Comparison of ENCODE assay signal across 1 cellular context in the genomic region with DNA sequence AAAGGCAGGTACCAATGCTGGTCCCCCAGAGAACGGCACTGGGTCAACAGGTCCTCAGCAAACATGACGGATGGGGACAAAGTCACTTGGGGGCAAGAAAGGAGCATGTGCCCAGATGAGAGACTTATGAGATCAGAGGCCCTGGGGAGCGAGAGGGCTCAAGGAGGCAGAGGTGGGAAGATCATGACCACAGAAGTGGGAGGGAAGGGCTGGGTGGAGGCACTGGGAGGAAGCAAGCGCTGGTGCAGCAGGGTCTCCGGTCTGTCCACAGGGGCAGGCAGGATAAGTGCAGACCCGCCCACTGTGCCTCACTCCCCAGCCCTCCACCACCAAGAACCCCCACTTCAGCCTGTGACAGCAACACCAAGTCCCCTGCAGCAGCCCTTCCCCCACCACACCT.
TF ChIP-seq lines count a peak whose summit lies in the region.

No MANE protein-coding gene starts in this region.

TF ChIP-seq in GM23338, 12 proteins besides CTCF, POLR2A, EP300 and RAD21 (continued from another document):
- TF ChIP-seq, protein P1, sequence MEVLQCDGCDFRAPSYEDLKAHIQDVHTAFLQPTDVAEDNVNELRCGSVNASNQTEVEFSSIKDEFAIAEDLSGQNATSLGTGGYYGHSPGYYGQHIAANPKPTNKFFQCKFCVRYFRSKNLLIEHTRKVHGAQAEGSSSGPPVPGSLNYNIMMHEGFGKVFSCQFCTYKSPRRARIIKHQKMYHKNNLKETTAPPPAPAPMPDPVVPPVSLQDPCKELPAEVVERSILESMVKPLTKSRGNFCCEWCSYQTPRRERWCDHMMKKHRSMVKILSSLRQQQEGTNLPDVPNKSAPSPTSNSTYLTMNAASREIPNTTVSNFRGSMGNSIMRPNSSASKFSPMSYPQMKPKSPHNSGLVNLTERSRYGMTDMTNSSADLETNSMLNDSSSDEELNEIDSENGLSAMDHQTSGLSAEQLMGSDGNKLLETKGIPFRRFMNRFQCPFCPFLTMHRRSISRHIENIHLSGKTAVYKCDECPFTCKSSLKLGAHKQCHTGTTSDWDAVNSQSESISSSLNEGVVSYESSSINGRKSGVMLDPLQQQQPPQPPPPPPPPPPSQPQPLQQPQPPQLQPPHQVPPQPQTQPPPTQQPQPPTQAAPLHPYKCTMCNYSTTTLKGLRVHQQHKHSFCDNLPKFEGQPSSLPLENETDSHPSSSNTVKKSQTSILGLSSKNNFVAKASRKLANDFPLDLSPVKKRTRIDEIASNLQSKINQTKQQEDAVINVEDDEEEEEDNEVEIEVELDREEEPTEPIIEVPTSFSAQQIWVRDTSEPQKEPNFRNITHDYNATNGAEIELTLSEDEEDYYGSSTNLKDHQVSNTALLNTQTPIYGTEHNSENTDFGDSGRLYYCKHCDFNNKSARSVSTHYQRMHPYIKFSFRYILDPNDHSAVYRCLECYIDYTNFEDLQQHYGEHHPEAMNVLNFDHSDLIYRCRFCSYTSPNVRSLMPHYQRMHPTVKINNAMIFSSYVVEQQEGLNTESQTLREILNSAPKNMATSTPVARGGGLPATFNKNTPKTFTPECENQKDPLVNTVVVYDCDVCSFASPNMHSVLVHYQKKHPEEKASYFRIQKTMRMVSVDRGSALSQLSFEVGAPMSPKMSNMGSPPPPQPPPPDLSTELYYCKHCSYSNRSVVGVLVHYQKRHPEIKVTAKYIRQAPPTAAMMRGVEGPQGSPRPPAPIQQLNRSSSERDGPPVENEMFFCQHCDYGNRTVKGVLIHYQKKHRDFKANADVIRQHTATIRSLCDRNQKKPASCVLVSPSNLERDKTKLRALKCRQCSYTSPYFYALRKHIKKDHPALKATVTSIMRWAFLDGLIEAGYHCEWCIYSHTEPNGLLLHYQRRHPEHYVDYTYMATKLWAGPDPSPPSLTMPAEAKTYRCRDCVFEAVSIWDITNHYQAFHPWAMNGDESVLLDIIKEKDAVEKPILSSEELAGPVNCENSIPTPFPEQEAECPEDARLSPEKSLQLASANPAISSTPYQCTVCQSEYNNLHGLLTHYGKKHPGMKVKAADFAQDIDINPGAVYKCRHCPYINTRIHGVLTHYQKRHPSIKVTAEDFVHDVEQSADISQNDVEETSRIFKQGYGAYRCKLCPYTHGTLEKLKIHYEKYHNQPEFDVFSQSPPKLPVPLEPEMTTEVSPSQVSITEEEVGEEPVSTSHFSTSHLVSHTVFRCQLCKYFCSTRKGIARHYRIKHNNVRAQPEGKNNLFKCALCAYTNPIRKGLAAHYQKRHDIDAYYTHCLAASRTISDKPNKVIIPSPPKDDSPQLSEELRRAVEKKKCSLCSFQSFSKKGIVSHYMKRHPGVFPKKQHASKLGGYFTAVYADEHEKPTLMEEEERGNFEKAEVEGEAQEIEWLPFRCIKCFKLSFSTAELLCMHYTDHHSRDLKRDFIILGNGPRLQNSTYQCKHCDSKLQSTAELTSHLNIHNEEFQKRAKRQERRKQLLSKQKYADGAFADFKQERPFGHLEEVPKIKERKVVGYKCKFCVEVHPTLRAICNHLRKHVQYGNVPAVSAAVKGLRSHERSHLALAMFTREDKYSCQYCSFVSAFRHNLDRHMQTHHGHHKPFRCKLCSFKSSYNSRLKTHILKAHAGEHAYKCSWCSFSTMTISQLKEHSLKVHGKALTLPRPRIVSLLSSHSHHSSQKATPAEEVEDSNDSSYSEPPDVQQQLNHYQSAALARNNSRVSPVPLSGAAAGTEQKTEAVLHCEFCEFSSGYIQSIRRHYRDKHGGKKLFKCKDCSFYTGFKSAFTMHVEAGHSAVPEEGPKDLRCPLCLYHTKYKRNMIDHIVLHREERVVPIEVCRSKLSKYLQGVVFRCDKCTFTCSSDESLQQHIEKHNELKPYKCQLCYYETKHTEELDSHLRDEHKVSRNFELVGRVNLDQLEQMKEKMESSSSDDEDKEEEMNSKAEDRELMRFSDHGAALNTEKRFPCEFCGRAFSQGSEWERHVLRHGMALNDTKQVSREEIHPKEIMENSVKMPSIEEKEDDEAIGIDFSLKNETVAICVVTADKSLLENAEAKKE (CRISPR knock-in tag; IDR thresholded peaks at IDR 0.05), result no peak
- TF ChIP-seq STAT1 (IDR thresholded peaks at IDR 0.05; ENCODE audit: unreplicated experiment), result no peak
- TF ChIP-seq JUNB (IDR thresholded peaks at IDR 0.05; ENCODE audit: unreplicated experiment), result no peak
- TF ChIP-seq, protein P2, sequence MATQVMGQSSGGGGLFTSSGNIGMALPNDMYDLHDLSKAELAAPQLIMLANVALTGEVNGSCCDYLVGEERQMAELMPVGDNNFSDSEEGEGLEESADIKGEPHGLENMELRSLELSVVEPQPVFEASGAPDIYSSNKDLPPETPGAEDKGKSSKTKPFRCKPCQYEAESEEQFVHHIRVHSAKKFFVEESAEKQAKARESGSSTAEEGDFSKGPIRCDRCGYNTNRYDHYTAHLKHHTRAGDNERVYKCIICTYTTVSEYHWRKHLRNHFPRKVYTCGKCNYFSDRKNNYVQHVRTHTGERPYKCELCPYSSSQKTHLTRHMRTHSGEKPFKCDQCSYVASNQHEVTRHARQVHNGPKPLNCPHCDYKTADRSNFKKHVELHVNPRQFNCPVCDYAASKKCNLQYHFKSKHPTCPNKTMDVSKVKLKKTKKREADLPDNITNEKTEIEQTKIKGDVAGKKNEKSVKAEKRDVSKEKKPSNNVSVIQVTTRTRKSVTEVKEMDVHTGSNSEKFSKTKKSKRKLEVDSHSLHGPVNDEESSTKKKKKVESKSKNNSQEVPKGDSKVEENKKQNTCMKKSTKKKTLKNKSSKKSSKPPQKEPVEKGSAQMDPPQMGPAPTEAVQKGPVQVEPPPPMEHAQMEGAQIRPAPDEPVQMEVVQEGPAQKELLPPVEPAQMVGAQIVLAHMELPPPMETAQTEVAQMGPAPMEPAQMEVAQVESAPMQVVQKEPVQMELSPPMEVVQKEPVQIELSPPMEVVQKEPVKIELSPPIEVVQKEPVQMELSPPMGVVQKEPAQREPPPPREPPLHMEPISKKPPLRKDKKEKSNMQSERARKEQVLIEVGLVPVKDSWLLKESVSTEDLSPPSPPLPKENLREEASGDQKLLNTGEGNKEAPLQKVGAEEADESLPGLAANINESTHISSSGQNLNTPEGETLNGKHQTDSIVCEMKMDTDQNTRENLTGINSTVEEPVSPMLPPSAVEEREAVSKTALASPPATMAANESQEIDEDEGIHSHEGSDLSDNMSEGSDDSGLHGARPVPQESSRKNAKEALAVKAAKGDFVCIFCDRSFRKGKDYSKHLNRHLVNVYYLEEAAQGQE (IDR thresholded peaks at IDR 0.05; ENCODE audit: unreplicated experiment), result no peak
- no peak for TF ChIP-seq ZNF114 (CRISPR knock-in tag; IDR thresholded peaks at IDR 0.05)
- no peak for TF ChIP-seq ZNF331 (CRISPR knock-in tag; IDR thresholded peaks at IDR 0.05; ENCODE audit: low read depth)
- TF ChIP-seq, protein P3, sequence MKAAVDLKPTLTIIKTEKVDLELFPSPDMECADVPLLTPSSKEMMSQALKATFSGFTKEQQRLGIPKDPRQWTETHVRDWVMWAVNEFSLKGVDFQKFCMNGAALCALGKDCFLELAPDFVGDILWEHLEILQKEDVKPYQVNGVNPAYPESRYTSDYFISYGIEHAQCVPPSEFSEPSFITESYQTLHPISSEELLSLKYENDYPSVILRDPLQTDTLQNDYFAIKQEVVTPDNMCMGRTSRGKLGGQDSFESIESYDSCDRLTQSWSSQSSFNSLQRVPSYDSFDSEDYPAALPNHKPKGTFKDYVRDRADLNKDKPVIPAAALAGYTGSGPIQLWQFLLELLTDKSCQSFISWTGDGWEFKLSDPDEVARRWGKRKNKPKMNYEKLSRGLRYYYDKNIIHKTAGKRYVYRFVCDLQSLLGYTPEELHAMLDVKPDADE (IDR thresholded peaks at IDR 0.05), result no peak
- no peak for TF ChIP-seq EZH2phosphoT487 (IDR thresholded peaks at IDR 0.05; ENCODE audit: unreplicated experiment)
- TF ChIP-seq CREB1 (CRISPR knock-in tag; IDR thresholded peaks at IDR 0.05; ENCODE audit: low read depth), result no peak
- no peak for TF ChIP-seq NANOG (IDR thresholded peaks at IDR 0.05; ENCODE audit: borderline replicate concordance)
